Comparison of ENCODE assay signal across 1 cellular context in genomic region chr17:5111402-5112204, GRCh38.
A peak's percentile ranks its signal among the peaks of the same experiment; 100 is the strongest.
TF ChIP-seq lines count a peak whose summit lies in the region.

Gene ZNF232 (minus strand): TSS chr17:5111878. CDS start chr17:5111822, 56 bp downstream.

TF ChIP-seq in K562, 482 proteins besides CTCF, POLR2A, EP300 and RAD21 (continued from another document and continues in another):
- no peak for TF ChIP-seq ZNF407 (IDR thresholded peaks at IDR 0.05; ENCODE audit: low read depth)
- peak; percentile 95 to 96 for TF ChIP-seq NRF1 (conservative IDR thresholded peaks at IDR 0.05 in 1 of 2, IDR thresholded peaks at IDR 0.05 in 1 of 2)
- peak; percentile 51 for TF ChIP-seq GMEB1 (CRISPR knock-in tag; IDR thresholded peaks at IDR 0.05)
- no peak for TF ChIP-seq POLR2H (tag; IDR thresholded peaks at IDR 0.05; ENCODE audit: low read depth)
- TF ChIP-seq ZBTB43 (CRISPR knock-in tag; IDR thresholded peaks at IDR 0.05) = no peak
- peak; percentile 83 for TF ChIP-seq FIP1L1 (IDR thresholded peaks at IDR 0.05; ENCODE audit: low read depth, low read length, poor library complexity, severe bottlenecking)
- TF ChIP-seq TCF7L2 (IDR thresholded peaks at IDR 0.05; ENCODE audit: low read depth, low read length) = no peak
- no peak for TF ChIP-seq CBFB (CRISPR knock-in tag; IDR thresholded peaks at IDR 0.05)
- TF ChIP-seq ZNF584 (CRISPR knock-in tag; IDR thresholded peaks at IDR 0.05; ENCODE audit: low read depth) = no peak
- no peak for TF ChIP-seq ZNF518B (CRISPR knock-in tag; IDR thresholded peaks at IDR 0.05)
- no peak for TF ChIP-seq PRPF4 (IDR thresholded peaks at IDR 0.05; ENCODE audit: insufficient read depth, low read depth, low read length, poor library complexity, severe bottlenecking)
- no peak for TF ChIP-seq TCF15 (CRISPR knock-in tag; IDR thresholded peaks at IDR 0.05)
- TF ChIP-seq HDGF (IDR thresholded peaks at IDR 0.05) = no peak
- no peak for TF ChIP-seq GABPB2 (CRISPR knock-in tag; conservative IDR thresholded peaks at IDR 0.05)
- TF ChIP-seq EGR1 (conservative IDR thresholded peaks at IDR 0.05) = peak; percentile 94
- no peak for TF ChIP-seq TAL1 (IDR thresholded peaks at IDR 0.05)
- TF ChIP-seq ZNF764 (CRISPR knock-in tag; IDR thresholded peaks at IDR 0.05; ENCODE audit: low read depth) = no peak
- peak; percentile 60 for TF ChIP-seq RAD51 (IDR thresholded peaks at IDR 0.05; ENCODE audit: borderline replicate concordance, low read depth)
- TF ChIP-seq ZNF586 (CRISPR knock-in tag; conservative IDR thresholded peaks at IDR 0.05) = no peak
- TF ChIP-seq ZNF780A (CRISPR knock-in tag; IDR thresholded peaks at IDR 0.05) = no peak
- TF ChIP-seq RBM25 (IDR thresholded peaks at IDR 0.05; ENCODE audit: low read depth, low read length, severe bottlenecking) = no peak
- TF ChIP-seq ZNF75A (CRISPR knock-in tag; IDR thresholded peaks at IDR 0.05) = no peak
- no peak for TF ChIP-seq TEAD4 (IDR thresholded peaks at IDR 0.05; ENCODE audit: low read length)
- no peak for TF ChIP-seq TEAD4 (CRISPR knock-in tag; IDR thresholded peaks at IDR 0.05; ENCODE audit: borderline replicate concordance)
- peak; percentile 94 for TF ChIP-seq POLR2G (IDR thresholded peaks at IDR 0.05; ENCODE audit: low read depth, low read length)
- no peak for TF ChIP-seq ZNF3 (CRISPR knock-in tag; IDR thresholded peaks at IDR 0.05)
- no peak; the same call in 1 of the 2 replicates for TF ChIP-seq SMAD4 (CRISPR knock-in tag; conservative IDR thresholded peaks at IDR 0.05)
- TF ChIP-seq C11orf30 (IDR thresholded peaks at IDR 0.05; ENCODE audit: low read depth) = no peak
- TF ChIP-seq ZNF347 (CRISPR knock-in tag; IDR thresholded peaks at IDR 0.05; ENCODE audit: low read depth) = no peak
- no peak for TF ChIP-seq ZFP91 (CRISPR knock-in tag; IDR thresholded peaks at IDR 0.05)
- no peak for TF ChIP-seq E2F4 (CRISPR knock-in tag; IDR thresholded peaks at IDR 0.05; ENCODE audit: low read depth)
- TF ChIP-seq ZNF583 (CRISPR knock-in tag; IDR thresholded peaks at IDR 0.05) = no peak
- no peak for TF ChIP-seq ZNF76 (CRISPR knock-in tag; IDR thresholded peaks at IDR 0.05; ENCODE audit: borderline replicate concordance)
- TF ChIP-seq ETV1 (tag; conservative IDR thresholded peaks at IDR 0.05; ENCODE audit: low read depth) = peak; percentile 72
- no peak for TF ChIP-seq ZNF224 (CRISPR knock-in tag; IDR thresholded peaks at IDR 0.05)
- TF ChIP-seq ZBTB5 (IDR thresholded peaks at IDR 0.05) = no peak
- no peak for TF ChIP-seq HIVEP1 (CRISPR knock-in tag; IDR thresholded peaks at IDR 0.05)
- TF ChIP-seq ZNF398 (CRISPR knock-in tag; IDR thresholded peaks at IDR 0.05) = no peak
- TF ChIP-seq XRCC5 (IDR thresholded peaks at IDR 0.05; ENCODE audit: low read depth, low read length) = 0 out of 2 replicates have a peak, but pooled peaks have one; percentile 24
- no peak; the same call in 1 of the 2 replicates for TF ChIP-seq RNF2 (IDR thresholded peaks at IDR 0.05)
- TF ChIP-seq NCOA1 (IDR thresholded peaks at IDR 0.05; ENCODE audit: low read depth) = no peak
- no peak for TF ChIP-seq ZNF507 (tag; conservative IDR thresholded peaks at IDR 0.05)
- TF ChIP-seq ZC3H11A (IDR thresholded peaks at IDR 0.05; ENCODE audit: low read depth, low read length) = no peak
